In the genomic region with DNA sequence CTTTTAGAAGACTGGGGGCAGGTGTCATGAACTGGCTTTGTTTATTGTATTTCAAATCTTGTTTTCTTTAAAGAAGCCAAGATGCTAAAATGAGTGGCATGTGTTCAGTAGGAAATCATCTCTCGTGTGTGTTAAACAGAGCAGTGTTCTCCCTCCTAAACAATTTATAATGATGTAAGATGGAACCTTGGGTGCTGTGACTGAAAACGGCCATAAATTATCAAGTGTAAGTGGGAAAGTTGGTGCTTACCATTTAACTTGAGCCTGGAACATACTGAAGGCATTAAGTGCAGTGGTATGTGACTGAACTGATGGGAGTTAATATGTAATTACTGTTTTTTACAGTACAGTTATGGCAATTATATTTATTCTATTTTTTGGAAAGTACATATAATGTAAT, we compare ENCODE assay signal across 24 cellular contexts.
"Had no signal": no experiment of that assay in that cellular context is flagged by ENCODE, and none has a peak within 500 bp of the region (broad histone marks: within the 10 kb centered on the region; RNA-seq: fewer than 3 reads in every experiment).

No MANE protein-coding gene starts in this region.

- H3K9ac ChIP-seq: KMS-11, SK-N-SH had no signal

- DNase-seq: IMR-90, Kasumi-1, NCI-H1092, NCI-H1105 treated with DMSO at 0.1 percent for 48 hours, NCI-H1417 treated with DMSO at 0.1 percent for 48 hours, NCI-H146, NCI-H1694 treated with DMSO at 0.1 percent for 48 hours, NCI-H1930, NCI-H2081, NCI-H2107, NCI-H226, NCI-H446, NCI-H510A, NCI-H524 treated with DMSO at 0.1 percent for 48 hours, NCI-H69, NCI-H774, PC-3, SHP77, SK-N-SH, SW 1271, T-cell had no signal

- ATAC-seq: Panc1, PC-3, T-cell had no signal

- H3K9me3 Mint-ChIP-seq: T-cell had no signal

- H3K27me3 Mint-ChIP-seq: T-cell had no signal

- H3K4me2 ChIP-seq: KMS-11, SK-N-SH had no signal

- H3K36me3 Mint-ChIP-seq: T-cell had no signal

- H3K27ac Mint-ChIP-seq: T-cell had no signal

- H3K27ac ChIP-seq: KMS-11, RWPE1 had no signal

- H3K4me3 Mint-ChIP-seq: T-cell had no signal

- H3K9me3 ChIP-seq: SK-N-SH had no signal
